In the genomic region with DNA sequence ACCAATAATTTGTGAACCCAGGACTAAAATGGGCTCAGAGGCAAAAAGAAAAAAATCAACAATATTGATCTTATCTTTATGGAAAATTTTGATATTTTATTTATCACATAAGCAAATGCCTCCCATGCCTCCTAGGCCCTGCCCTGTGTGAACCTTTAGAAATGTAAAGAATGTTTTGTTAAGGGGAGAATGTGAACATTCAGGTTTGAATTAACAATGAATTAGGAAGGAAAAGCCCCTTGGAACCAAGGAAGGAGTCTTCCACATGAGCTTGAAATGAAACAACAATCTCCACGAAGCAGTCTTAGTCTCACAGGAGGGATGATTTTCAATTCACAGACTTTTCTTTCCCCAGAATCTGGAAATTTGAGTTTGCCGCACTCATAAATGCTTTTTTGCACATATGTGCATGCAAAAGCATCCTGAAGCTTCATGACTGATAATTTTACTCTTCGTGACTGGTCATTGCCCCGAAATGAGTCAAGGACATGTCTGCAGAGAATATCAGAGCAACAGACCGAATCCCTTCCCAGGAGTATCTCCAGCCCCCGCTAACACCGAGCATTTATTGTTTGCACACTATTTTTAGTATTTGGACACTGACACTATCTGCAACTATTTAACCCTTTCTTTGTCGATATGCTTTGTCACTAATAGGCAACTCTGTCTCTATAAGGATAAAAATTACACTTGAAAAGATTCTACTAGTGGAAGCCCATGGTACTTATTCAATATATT, we compare ENCODE assay signal across 13 cellular contexts.
DNase-seq lines count a peak whose midpoint lies in the region; ATAC-seq and TF ChIP-seq lines count a peak whose summit lies in the region.
"Had no signal": no experiment of that assay in that cellular context is flagged by ENCODE, and none has a peak within 500 bp of the region (broad histone marks: within the 10 kb centered on the region; RNA-seq: fewer than 3 reads in every experiment).

No MANE protein-coding gene starts in this region.

- ATAC-seq in thoracic aorta (ENCODE audit: insufficient number of reproducible peaks, low FRiP score, low read depth) (no peak), left colon (no peak), GM21447 (IDR thresholded peaks at IDR 0.05; ENCODE audit: unreplicated experiment) (no peak)
- ATAC-seq: Panc1 had no signal

- H3K4me3 ChIP-seq in coronary artery (peak overlapping the region; percentile 42), thoracic aorta (peak overlapping the region; percentile 48)

- TF ChIP-seq CTCF in coronary artery (IDR thresholded peaks at IDR 0.05) (no peak), thoracic aorta (IDR thresholded peaks at IDR 0.05) (no peak)

- intact Hi-C loops in left colon (cut with DNase I, micrococcal nuclease), result no loop called here

- peaks cover 21 to 38% of the 10 kb centered on the region in 2 donors for H3K4me1 ChIP-seq in thoracic aorta (ENCODE audit: control insufficient read depth in 1 of 2, low read depth in 2 of 2)

- H3K36me3 ChIP-seq in thoracic aorta, result no peaks in the 10 kb centered on the region
- H3K36me3 ChIP-seq: neutrophil had no signal

- no peaks in the 10 kb centered on the region for H3K9me3 ChIP-seq in thoracic aorta
- H3K9me3 ChIP-seq: neutrophil had no signal

- no peaks in the 10 kb centered on the region for H3K27me3 ChIP-seq in thoracic aorta (replicated peaks; ENCODE audit: insufficient read depth)
- H3K27me3 ChIP-seq: neutrophil had no signal

- peak overlapping the region; percentile 25 to 88 for H3K27ac ChIP-seq in coronary artery
- H3K27ac ChIP-seq in thoracic aorta, result peak overlapping the region; percentile 66 to 68
- H3K27ac ChIP-seq: neutrophil had no signal

- DNase-seq in NCI-H1417 (lab: John Stamatoyannopoulos, UW), result peak in 2 of 3 experiments; percentile 32 to 49
- DNase-seq in NCI-H1417 treated with DMSO at 0.1 percent for 48 hours (lab: John Stamatoyannopoulos, UW), result no peak
- DNase-seq in coronary artery (ENCODE audit: low spot score), result no peak
- peak; percentile 51 for DNase-seq in iris pigment epithelial cell (ENCODE audit: low read depth)
- no peak for DNase-seq in thoracic aorta (ENCODE audit: low spot score)
- no peak for DNase-seq in left colon
- DNase-seq in HPDE6-E6E7 (ENCODE audit: extremely low spot score), result no peak
- DNase-seq: amniotic stem cell, DMS 273 treated with DMSO at 0.1 percent for 48 hours, kidney had no signal

Comparison
In these comparisons a context has a peak if more than half of its experiments do, and no peak if none do; other contexts are left out.
1. DNase-seq: peak in NCI-H1417 (2 of 3) and iris pigment epithelial cell (single experiment); none in NCI-H1417 treated with DMSO at 0.1 percent for 48 hours (single experiment), coronary artery (single experiment), thoracic aorta (single experiment), left colon (0 of 2) and HPDE6-E6E7 (single experiment).